8 cellular contexts compared by ENCODE assay signal in genomic region chr10:21989453-21990154, GRCh38. TPM values are rescaled to one million over a fixed set of nuclear protein-coding genes. Genes with fewer than 3 reads are reported as not detected.
A peak's percentile ranks its signal among the peaks of the same experiment; 100 is the strongest.
DNase-seq lines count a peak whose midpoint lies in the region; ATAC-seq and FAIRE-seq lines count a peak whose summit lies in the region.

No MANE protein-coding gene starts in this region.

- DNase-seq in DMS 273 (lab: John Stamatoyannopoulos, UW; ENCODE audit: unreplicated experiment) (peak; percentile 70), GM19239 (ENCODE audit: insufficient read length, low spot score) (no peak), NCI-H446 (lab: John Stamatoyannopoulos, UW) (peak; percentile 60 to 72), germinal center (ENCODE audit: low spot score) (peak; percentile 26), trophoblast cell (peak; percentile 35 to 64)
- peak; percentile 54 for DNase-seq in activated CD8-positive, alpha-beta T cell treated with anti-CD3 and anti-CD28 coated beads, Interleukin-2, amount 10 ng/mL, durations not matched to agents 7 days and 5 days

- CTCF ChIA-PET in activated CD8-positive, alpha-beta T cell treated with anti-CD3 and anti-CD28 coated beads, Interleukin-2, amount 10 ng/mL, durations not matched to agents 7 days and 5 days (lab: Charles Lee), result interaction anchor here (0.6 to 1.9 kb wide), 4 partner anchors 11 to 494 kb away, joined by 3 to 8 read pairs (median 4); partner anchors contain the start of gene DNAJC1

- H2BK120ac ChIP-seq in trophoblast cell (ENCODE audit: insufficient read depth, low read length, poor library complexity), result no peak overlapping the region

- no peak overlapping the region for H3K27ac ChIP-seq in trophoblast cell (ENCODE audit: low read depth, low read length)

- H3K9me3 Mint-ChIP-seq in activated CD8-positive, alpha-beta T cell treated with anti-CD3 and anti-CD28 coated beads, Interleukin-2, amount 10 ng/mL, durations not matched to agents 7 days and 5 days (ENCODE audit: insufficient read depth), result no peaks in the 10 kb centered on the region

- peak; percentile 90 for ATAC-seq in HG03159 (IDR thresholded peaks at IDR 0.05; ENCODE audit: unreplicated experiment)
- peak; percentile 71 for ATAC-seq in activated CD8-positive, alpha-beta T cell treated with anti-CD3 and anti-CD28 coated beads, Interleukin-2, amount 10 ng/mL, durations not matched to agents 7 days and 5 days
- no peak for ATAC-seq in GM19452 (IDR thresholded peaks at IDR 0.05; ENCODE audit: unreplicated experiment)

- no peak overlapping the region for H3K4me3 ChIP-seq in trophoblast cell (ENCODE audit: low read depth, low read length)

- H3K14ac ChIP-seq in trophoblast cell (ENCODE audit: low read length), result no peak overlapping the region

- no peak overlapping the region for H2AFZ ChIP-seq in trophoblast cell (ENCODE audit: insufficient read depth, low read length, poor library complexity)

- no peak overlapping the region for H2BK5ac ChIP-seq in trophoblast cell (ENCODE audit: low read depth, low read length, poor library complexity)

- H3K18ac ChIP-seq in trophoblast cell (ENCODE audit: low read length), result no peak overlapping the region

- no peak overlapping the region for H3K4me2 ChIP-seq in trophoblast cell (ENCODE audit: low read length)

- H3K9ac ChIP-seq in trophoblast cell (ENCODE audit: low read length), result no peak overlapping the region

- H4K12ac ChIP-seq in trophoblast cell (ENCODE audit: low read depth, low read length), result no peak overlapping the region

- H3K4ac ChIP-seq in trophoblast cell (ENCODE audit: low read depth, low read length), result no peak overlapping the region

- POLR2A ChIA-PET in activated CD8-positive, alpha-beta T cell treated with anti-CD3 and anti-CD28 coated beads, Interleukin-2, amount 10 ng/mL, durations not matched to agents 7 days and 5 days (lab: Charles Lee), result interaction anchor here (0.6 kb wide), 1 partner anchor 774 kb away, joined by 5 read pairs; no protein-coding TSS in a partner anchor

- H3K23ac ChIP-seq in trophoblast cell (ENCODE audit: low read length), result no peak overlapping the region

- no peaks in the 10 kb centered on the region for H3K9me3 ChIP-seq in trophoblast cell (ENCODE audit: insufficient read depth, low read depth, low read length)

- H3K27me3 ChIP-seq in trophoblast cell (ENCODE audit: insufficient read depth, low read length), result no peaks in the 10 kb centered on the region

- no peaks in the 10 kb centered on the region for H3K79me1 ChIP-seq in trophoblast cell (ENCODE audit: low read length)

- H3K4me1 ChIP-seq in trophoblast cell (ENCODE audit: control insufficient read depth in 1 of 2, insufficient read depth in 2 of 2, low read length in 2 of 2), result no peaks in the 10 kb centered on the region

- no peak overlapping the region for H3K27ac Mint-ChIP-seq in activated CD8-positive, alpha-beta T cell treated with anti-CD3 and anti-CD28 coated beads, Interleukin-2, amount 10 ng/mL, durations not matched to agents 7 days and 5 days

- H3K4me3 Mint-ChIP-seq in activated CD8-positive, alpha-beta T cell treated with anti-CD3 and anti-CD28 coated beads, Interleukin-2, amount 10 ng/mL, durations not matched to agents 7 days and 5 days, result no peak overlapping the region

- H4K8ac ChIP-seq in trophoblast cell (ENCODE audit: low read depth, low read length), result no peak overlapping the region

- no peak overlapping the region for H4K91ac ChIP-seq in trophoblast cell (ENCODE audit: low read depth, low read length)

- H3K36me3 Mint-ChIP-seq in activated CD8-positive, alpha-beta T cell treated with anti-CD3 and anti-CD28 coated beads, Interleukin-2, amount 10 ng/mL, durations not matched to agents 7 days and 5 days (ENCODE audit: low read depth), result peaks cover 4% of the 10 kb centered on the region

- peaks cover 2% of the 10 kb centered on the region for H3K4me1 Mint-ChIP-seq in activated CD8-positive, alpha-beta T cell treated with anti-CD3 and anti-CD28 coated beads, Interleukin-2, amount 10 ng/mL, durations not matched to agents 7 days and 5 days (ENCODE audit: low read depth)

- FAIRE-seq in GM19239 (lab: Jason Lieb, UNC), result peak; percentile 73

- no peak overlapping the region for H2AK5ac ChIP-seq in trophoblast cell (ENCODE audit: low read length)

- WGBS in trophoblast cell (ENCODE audit: extremely low coverage, insufficient coverage, insufficient read length), result no CpG with 5 or more reads among the region's 5 CpGs

- H3K27me3 Mint-ChIP-seq in activated CD8-positive, alpha-beta T cell treated with anti-CD3 and anti-CD28 coated beads, Interleukin-2, amount 10 ng/mL, durations not matched to agents 7 days and 5 days (ENCODE audit: low read depth), result no peaks in the 10 kb centered on the region

- H3K36me3 ChIP-seq in trophoblast cell (ENCODE audit: control insufficient read depth in 1 of 2, insufficient read depth in 2 of 2, low read length in 2 of 2), result no peaks in the 10 kb centered on the region

- no peak overlapping the region for H2BK12ac ChIP-seq in trophoblast cell (ENCODE audit: low read length)

- no peaks in the 10 kb centered on the region for H3K79me2 ChIP-seq in trophoblast cell (ENCODE audit: control insufficient read depth, insufficient read depth, low read length, poor library complexity)

RNA-seq across cellular contexts. Expression of gene DNAJC1, which starts 13.9 kb away (rescaled TPM):
- total RNA-seq in activated CD8-positive, alpha-beta T cell treated with anti-CD3 and anti-CD28 coated beads, Interleukin-2, amount 10 ng/mL, durations not matched to agents 7 days and 5 days, result 10 to 100 TPM; 21.4 to 22.4 TPM
- polyA plus RNA-seq in trophoblast cell (2013), result 126 and 128 TPM in 2 replicates
